In the genomic region with DNA sequence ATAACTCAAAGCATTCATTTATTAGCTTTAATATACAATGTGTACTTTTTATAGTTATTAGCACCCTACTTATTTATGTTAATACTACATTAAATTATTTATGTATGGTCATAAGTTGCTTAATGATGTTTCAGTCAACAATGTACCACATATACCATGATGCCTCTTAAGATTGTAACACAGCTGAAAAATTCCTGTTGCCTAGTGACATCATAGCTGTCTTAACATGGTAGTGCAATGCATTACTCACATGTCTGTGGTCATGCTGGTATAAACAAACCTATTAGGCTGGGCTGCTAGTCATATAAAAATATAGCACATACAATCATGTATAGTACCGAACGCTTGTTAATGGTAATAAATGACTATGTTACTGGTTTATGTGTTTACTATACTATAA, we compare ENCODE assay signal across 13 cellular contexts.
A peak's percentile ranks its signal among the peaks of the same experiment; 100 is the strongest.
DNase-seq lines count a peak whose midpoint lies in the region; ATAC-seq and TF ChIP-seq lines count a peak whose summit lies in the region.
"Had no signal": no experiment of that assay in that cellular context is flagged by ENCODE, and none has a peak within 500 bp of the region (broad histone marks: within the 10 kb centered on the region; RNA-seq: fewer than 3 reads in every experiment).

No MANE protein-coding gene starts in this region.

- peak overlapping the region; percentile 53 for H3K27ac ChIP-seq in ACC112 (ENCODE audit: low read depth, low read length)
- no peak overlapping the region for H3K27ac ChIP-seq in tibial artery

- H2AFZ ChIP-seq in ACC112 (ENCODE audit: low read length, unreplicated experiment) = no peak overlapping the region

- ATAC-seq in activated T-helper 17 cell treated with anti-CD3 and anti-CD28 coated beads, Interleukin-2, amount 50 U/mL, for 72 hours (replicated peaks) = peak; percentile 59
- ATAC-seq in HG02588 (IDR thresholded peaks at IDR 0.05; ENCODE audit: unreplicated experiment) (no peak), HG03045 (IDR thresholded peaks at IDR 0.05; ENCODE audit: unreplicated experiment) (no peak)

- peaks cover 35% of the 10 kb centered on the region for H3K36me3 Mint-ChIP-seq in activated T-helper 17 cell treated with anti-CD3 and anti-CD28 coated beads, Interleukin-2, amount 50 U/mL, for 72 hours (ENCODE audit: low read depth)

- intact Hi-C loops in tibial artery (cut with DNase I; ENCODE audit: low total_unique reads) = no loop called here

- no peaks in the 10 kb centered on the region for H3K79me2 ChIP-seq in ACC112 (ENCODE audit: control insufficient read depth, insufficient read depth, low read length, unreplicated experiment)

- no peaks in the 10 kb centered on the region for H3K27me3 ChIP-seq in ACC112 (ENCODE audit: insufficient read depth, low read length)
- H3K27me3 ChIP-seq in tibial artery = no peaks in the 10 kb centered on the region

- no peaks in the 10 kb centered on the region for H3K9me3 ChIP-seq in tibial artery

- peaks cover 4% of the 10 kb centered on the region for H3K9me3 Mint-ChIP-seq in activated T-helper 17 cell treated with anti-CD3 and anti-CD28 coated beads, Interleukin-2, amount 50 U/mL, for 72 hours
- H3K9me3 Mint-ChIP-seq: activated naive CD4-positive, alpha-beta T cell treated with anti-CD3 and anti-CD28 coated beads, Interleukin-2, amount 50 U/mL, for 24 hours; CD4-positive, CD25-positive, alpha-beta regulatory T cell; endodermal cell had no signal

- TF ChIP-seq CTCF in foreskin fibroblast (IDR thresholded peaks at IDR 0.05; ENCODE audit: low read depth, low read length) (no peak), tibial artery (IDR thresholded peaks at IDR 0.05) (no peak)

- no peak overlapping the region for H3K4me3 Mint-ChIP-seq in activated T-helper 17 cell treated with anti-CD3 and anti-CD28 coated beads, Interleukin-2, amount 50 U/mL, for 72 hours
- H3K4me3 Mint-ChIP-seq: activated naive CD4-positive, alpha-beta T cell treated with anti-CD3 and anti-CD28 coated beads, Interleukin-2, amount 50 U/mL, for 24 hours; CD4-positive, CD25-positive, alpha-beta regulatory T cell; endodermal cell had no signal

- no peaks in the 10 kb centered on the region for H3K27me3 Mint-ChIP-seq in activated T-helper 17 cell treated with anti-CD3 and anti-CD28 coated beads, Interleukin-2, amount 50 U/mL, for 72 hours
- H3K27me3 Mint-ChIP-seq: activated naive CD4-positive, alpha-beta T cell treated with anti-CD3 and anti-CD28 coated beads, Interleukin-2, amount 50 U/mL, for 24 hours; CD4-positive, CD25-positive, alpha-beta regulatory T cell had no signal

- DNase-seq in HS-27A (ENCODE audit: low read depth) (peak; percentile 59), foreskin fibroblast (peak; percentile 88 to 93), UCSD-AML1 (lab: John Stamatoyannopoulos, UW; ENCODE audit: unreplicated experiment) (no peak), tibial artery (no peak)
- DNase-seq: activated CD4-positive, CD25-positive, alpha-beta regulatory T cell treated with anti-CD3 and anti-CD28 coated beads, Interleukin-2, amount 50 U/mL, for 72 hours; CD4-positive, CD25-positive, alpha-beta regulatory T cell; endodermal cell; NCI-H187 treated with DMSO at 0.1 percent for 48 hours had no signal

- H3K36me3 ChIP-seq in ACC112 (ENCODE audit: insufficient read depth, low read length) (peaks cover 4% of the 10 kb centered on the region; the same call in 1 of the 2 replicates), tibial artery (peaks cover 0 to 5% (median 3%) of the 10 kb centered on the region in 3 donors)

- H3K4me1 Mint-ChIP-seq in activated T-helper 17 cell treated with anti-CD3 and anti-CD28 coated beads, Interleukin-2, amount 50 U/mL, for 72 hours = no peaks in the 10 kb centered on the region

- H3K4me1 ChIP-seq in ACC112 (ENCODE audit: control insufficient read depth, insufficient read depth, low read length, unreplicated experiment) (peaks cover 16% of the 10 kb centered on the region), tibial artery (peaks cover 0 to 34% (median 9%) of the 10 kb centered on the region in 4 donors)

- H3K27ac Mint-ChIP-seq in activated T-helper 17 cell treated with anti-CD3 and anti-CD28 coated beads, Interleukin-2, amount 50 U/mL, for 72 hours = no peak overlapping the region
- H3K27ac Mint-ChIP-seq: activated naive CD4-positive, alpha-beta T cell treated with anti-CD3 and anti-CD28 coated beads, Interleukin-2, amount 50 U/mL, for 24 hours; CD4-positive, CD25-positive, alpha-beta regulatory T cell; endodermal cell had no signal

- H3K4me3 ChIP-seq in ACC112 (ENCODE audit: low read depth, low read length) (no peak overlapping the region), foreskin fibroblast (ENCODE audit: low read depth in 1 of 2, low read length in 2 of 2) (no peak overlapping the region), tibial artery (no peak overlapping the region)

Comparison
In these comparisons a context has a peak if more than half of its experiments do, and no peak if none do; other contexts are left out.
1. DNase-seq: peak in HS-27A (single experiment) and foreskin fibroblast (2 of 2); none in UCSD-AML1 (single experiment) and tibial artery (0 of 2).